1 cellular context compared by ENCODE assay signal in genomic region chr3:57397175-57398026, GRCh38.
TF ChIP-seq lines count a peak whose summit lies in the region.

No MANE protein-coding gene starts in this region.

TF ChIP-seq in GM23338, 12 proteins besides CTCF, POLR2A, EP300 and RAD21 (continued from another document):
- TF ChIP-seq REST (IDR thresholded peaks at IDR 0.05; ENCODE audit: unreplicated experiment) (no peak), ZNF462 (CRISPR knock-in tag; IDR thresholded peaks at IDR 0.05) (no peak), JUNB (IDR thresholded peaks at IDR 0.05; ENCODE audit: unreplicated experiment) (no peak)
